In genomic region chr2:215003001-215003400, GRCh38 we compare ENCODE assay signal across 11 cellular contexts.
DNase-seq lines count a peak whose midpoint lies in the region; ATAC-seq and TF ChIP-seq lines count a peak whose summit lies in the region.
"Had no signal": no experiment of that assay in that cellular context is flagged by ENCODE, and none has a peak within 500 bp of the region (broad histone marks: within the 10 kb centered on the region; RNA-seq: fewer than 3 reads in every experiment).

No MANE protein-coding gene starts in this region.

- no peak for DNase-seq in OCI-LY7 (ENCODE audit: low spot score)
- peak; percentile 53 for DNase-seq in fibroblast of peridontal ligament (ENCODE audit: extremely low read depth)
- peak; percentile 34 for DNase-seq in putamen (ENCODE audit: low spot score)
- no peak for DNase-seq in GM20000 (ENCODE audit: low spot score)
- no peak for DNase-seq in left lung
- no peak for DNase-seq in H9
- DNase-seq: activated T-cell treated with anti-CD3 and anti-CD28 coated beads, Interleukin-2, amount 50 U/mL, for 1 hour; sigmoid colon had no signal

- H3K27ac ChIP-seq in OCI-LY7 (ENCODE audit: low read depth, low read length, poor library complexity, severe bottlenecking) (no peak overlapping the region), left lung (no peak overlapping the region), H9 (ENCODE audit: insufficient read length, low read depth, low read length) (no peak overlapping the region)
- H3K27ac ChIP-seq: ascending aorta, sigmoid colon had no signal

- no peak overlapping the region for H2BK20ac ChIP-seq in H9 (ENCODE audit: low read depth, low read length, poor library complexity, severe bottlenecking)

- no peak overlapping the region for H2BK15ac ChIP-seq in H9 (ENCODE audit: low read depth, low read length)

- peaks cover 14% of the 10 kb centered on the region for H3K4me1 ChIP-seq in OCI-LY7 (ENCODE audit: insufficient read depth, low read length, poor library complexity, severe bottlenecking)
- no peaks in the 10 kb centered on the region for H3K4me1 ChIP-seq in left lung
- no peaks in the 10 kb centered on the region for H3K4me1 ChIP-seq in H9 (ENCODE audit: insufficient read depth, low read length)
- H3K4me1 ChIP-seq: ascending aorta, sigmoid colon had no signal

- no peaks in the 10 kb centered on the region for H3K23me2 ChIP-seq in H9 (ENCODE audit: insufficient read length, low read depth, low read length, poor library complexity, severe bottlenecking)

- no peak overlapping the region for H4K91ac ChIP-seq in H9 (ENCODE audit: insufficient read length, low read depth, low read length)

- H3K9me3 ChIP-seq in OCI-LY7 (ENCODE audit: low read length) (no peaks in the 10 kb centered on the region), left lung (no peaks in the 10 kb centered on the region), H9 (ENCODE audit: control insufficient read depth, low read depth, low read length) (no peaks in the 10 kb centered on the region)
- H3K9me3 ChIP-seq: ascending aorta, sigmoid colon had no signal

- H2BK5ac ChIP-seq in H9 (ENCODE audit: insufficient read length, low read length) = no peak overlapping the region

- TF ChIP-seq CTCF in OCI-LY7 (conservative IDR thresholded peaks at IDR 0.05; ENCODE audit: low read length) (no peak), GM20000 (IDR thresholded peaks at IDR 0.05; ENCODE audit: extremely low read depth, missing control alignments) (no peak), left lung (IDR thresholded peaks at IDR 0.05) (no peak), H9 (conservative IDR thresholded peaks at IDR 0.05) (no peak)

- no peak overlapping the region for H4K8ac ChIP-seq in H9 (replicated peaks; ENCODE audit: insufficient read length, low read depth, low read length)

- no peak overlapping the region for H2AK5ac ChIP-seq in H9 (ENCODE audit: insufficient read length, low read length)

- no peak overlapping the region for H3K56ac ChIP-seq in H9 (ENCODE audit: insufficient read length, low read depth, low read length)

- intact Hi-C loops in OCI-LY7 (cut with micrococcal nuclease; ENCODE audit: unreplicated experiment) (loop anchor here (5.0 to 10.0 kb wide), 3 partner anchors 196 to 1748 kb away; partner anchors contain the start of gene BARD1), left lung (cut with DNase I) (no loop called here)

- H3K27me3 Mint-ChIP-seq in H9 (ENCODE audit: low read depth) = no peaks in the 10 kb centered on the region

- BruUV-seq in OCI-LY7 (replicated peaks; lab: Mats Ljungman, UMichigan) = no TSS peak

- H3T11ph ChIP-seq in H9 (ENCODE audit: low read length) = no peak overlapping the region

- H2BK12ac ChIP-seq in H9 (ENCODE audit: insufficient read length, low read depth, low read length) = no peak overlapping the region

- no peak overlapping the region for H3K4ac ChIP-seq in H9 (ENCODE audit: low read depth, low read length)

- H3K36me3 ChIP-seq in OCI-LY7 (ENCODE audit: insufficient read depth, low read length) (no peaks in the 10 kb centered on the region), left lung (peaks cover 0 to 3% of the 10 kb centered on the region in 2 donors)
- H3K36me3 ChIP-seq: ascending aorta, sigmoid colon had no signal

- no peak overlapping the region for H3K4me3 ChIP-seq in OCI-LY7 (ENCODE audit: low read depth, low read length, poor library complexity, severe bottlenecking)
- H3K4me3 ChIP-seq in left lung = no peak overlapping the region
- H3K4me3 ChIP-seq: ascending aorta, sigmoid colon had no signal

- H2BK120ac ChIP-seq in H9 (ENCODE audit: low read depth, low read length, poor library complexity, severe bottlenecking) = no peak overlapping the region

- peaks cover 7 to 11% of the 10 kb centered on the region in 2 experiments; a peak in 3 of 4 replicates for H3K4me1 Mint-ChIP-seq in H9

- H3K79me2 ChIP-seq in OCI-LY7 (ENCODE audit: insufficient read depth, low read depth, low read length) = no peaks in the 10 kb centered on the region
- H3K79me2 ChIP-seq in H9 (ENCODE audit: insufficient read depth, low read length) = no peaks in the 10 kb centered on the region

- H2AFZ ChIP-seq in OCI-LY7 (ENCODE audit: low read length) (peak overlapping the region; percentile 67; the same call in 1 of the 2 replicates), H9 (ENCODE audit: low read length) (no peak overlapping the region)

- no peak overlapping the region for H3K23ac ChIP-seq in H9 (ENCODE audit: insufficient read length, low read depth, low read length)

- H3K4me3 Mint-ChIP-seq in H9 = no peak overlapping the region

- no peak overlapping the region for H3K18ac ChIP-seq in H9 (ENCODE audit: insufficient read length, low read depth, low read length)

- no peaks in the 10 kb centered on the region for H3K9me3 Mint-ChIP-seq in H9

- CTCF ChIA-PET in OCI-LY7 (lab: Charles Lee; ENCODE audit: unreplicated experiment) = no interaction called here

- H3K4me2 ChIP-seq in OCI-LY7 (ENCODE audit: low read length) = peak overlapping the region; percentile 47
- H3K4me2 ChIP-seq in H9 (ENCODE audit: insufficient read depth, insufficient read length, low read length) = no peak overlapping the region

- H4K20me1 ChIP-seq in OCI-LY7 (ENCODE audit: insufficient read depth, low read length) = no peaks in the 10 kb centered on the region
- H4K20me1 ChIP-seq in H9 (ENCODE audit: control insufficient read depth, insufficient read depth, insufficient read length) = no peaks in the 10 kb centered on the region

- no peak overlapping the region for H4K5ac ChIP-seq in H9 (ENCODE audit: insufficient read length, low read depth, low read length)

- no peaks in the 10 kb centered on the region for H3K36me3 Mint-ChIP-seq in H9 (ENCODE audit: insufficient read depth in 1 of 3, low read depth in 3 of 3)

- H3K27ac Mint-ChIP-seq in H9 = no peak overlapping the region

- no peaks in the 10 kb centered on the region for H3K27me3 ChIP-seq in left lung
- no peaks in the 10 kb centered on the region for H3K27me3 ChIP-seq in H9 (ENCODE audit: insufficient read depth, low read length)
- H3K27me3 ChIP-seq: ascending aorta, sigmoid colon had no signal

- no peaks in the 10 kb centered on the region for H3K79me1 ChIP-seq in H9 (ENCODE audit: insufficient read depth, low read depth, low read length, poor library complexity, severe bottlenecking)

- H3K9me2 ChIP-seq in OCI-LY7 (ENCODE audit: insufficient read depth, low read length) = no peaks in the 10 kb centered on the region

- POLR2A ChIA-PET in OCI-LY7 (lab: Charles Lee) = no interaction called here

- no CpG with 5 or more reads among the region's 4 CpGs for WGBS in H9 (ENCODE audit: extremely low coverage, insufficient read length, low lambda C conversion rate)

- ATAC-seq in GM19438 (IDR thresholded peaks at IDR 0.05; ENCODE audit: low read depth, unreplicated experiment) (peak; percentile 16), left lung (no peak)
- ATAC-seq: activated CD4-positive, CD25-positive, alpha-beta regulatory T cell treated with anti-CD3 and anti-CD28 coated beads, Interleukin-2, amount 50 U/mL, for 24 hours had no signal

- H3K9ac ChIP-seq in H9 (ENCODE audit: extremely low read depth, insufficient read length, low read length) = no peak overlapping the region

- H3K14ac ChIP-seq in H9 (ENCODE audit: insufficient read depth, low read length) = no peak overlapping the region

Comparison
In these comparisons a context has a peak if more than half of its experiments do, and no peak if none do; other contexts are left out.
1. DNase-seq: peak in fibroblast of peridontal ligament (single experiment) and putamen (single experiment); none in OCI-LY7 (single experiment), GM20000 (single experiment), left lung (0 of 2) and H9 (single experiment).